Comparison of ENCODE assay signal across 10 cellular contexts in genomic region chr3:38151667-38152265, GRCh38. TPM values are rescaled to one million over a fixed set of nuclear protein-coding genes. Genes with fewer than 3 reads are reported as not detected.
DNase-seq lines count a peak whose midpoint lies in the region; ATAC-seq and TF ChIP-seq lines count a peak whose summit lies in the region.
"Had no signal": no experiment of that assay in that cellular context is flagged by ENCODE, and none has a peak within 500 bp of the region (broad histone marks: within the 10 kb centered on the region; RNA-seq: fewer than 3 reads in every experiment).

No MANE protein-coding gene starts in this region.

- intact Hi-C loops in HCT116 (cut with micrococcal nuclease) = no loop called here

- H3K27ac Mint-ChIP-seq in effector memory CD8-positive, alpha-beta T cell = peak overlapping the region; percentile 91 to 92

- CTCF ChIA-PET in HCT116 (lab: Charles Lee) = interaction anchor here (3.0 kb wide), 1 partner anchor 11 kb away, joined by 10 read pairs; no protein-coding TSS in a partner anchor

- no peak overlapping the region for H2AFZ ChIP-seq in HCT116 (ENCODE audit: low read depth, low read length, poor library complexity, severe bottlenecking)
- H2AFZ ChIP-seq in OCI-LY3 (ENCODE audit: low read depth, low read length) = peak overlapping the region; percentile 44

- DNase-seq in HCT116 (ENCODE audit: low read depth, low spot score) (no peak), KG1 (lab: John Stamatoyannopoulos, UW) (no peak), NCI-H2196 treated with DMSO at 0.1 percent for 48 hours (lab: John Stamatoyannopoulos, UW; ENCODE audit: unreplicated experiment) (no peak)
- peak in 1 of 3 experiments; percentile 12 for DNase-seq in effector memory CD8-positive, alpha-beta T cell
- DNase-seq: activated effector memory CD4-positive, alpha-beta T cell treated with Interleukin-2 at 50 U/mL for 16 hours; kidney glomerular epithelial cell; stimulated activated CD4-positive, alpha-beta T cell treated with anti-CD3 and anti-CD28 coated beads, Interleukin-12 subunit alpha, Interleukin-12 subunit beta, amount 100 ng/mL, for 4 hours had no signal

- TF ChIP-seq CTCF in HCT116 (IDR thresholded peaks at IDR 0.05 in 2 of 3, conservative IDR thresholded peaks at IDR 0.05 in 1 of 3; ENCODE audit: borderline replicate concordance in 1 of 3, insufficient read depth in 1 of 3, low read depth in 2 of 3, low read length in 2 of 3) (no peak), OCI-LY3 (IDR thresholded peaks at IDR 0.05; ENCODE audit: low read depth, low read length) (no peak)

- H4K20me1 ChIP-seq in HCT116 (ENCODE audit: insufficient read depth) (no peaks in the 10 kb centered on the region), OCI-LY3 (ENCODE audit: insufficient read depth, low read length) (no peaks in the 10 kb centered on the region)

- H3K27ac ChIP-seq in HCT116 (ENCODE audit: low read depth, low read length) (no peak overlapping the region), OCI-LY3 (ENCODE audit: low read length) (peak overlapping the region; percentile 27), skin epidermis (peak overlapping the region in 17 of 21 experiments; percentile 8 to 74 (median 41))

- H3K4me1 ChIP-seq in HCT116 (ENCODE audit: control insufficient read depth in 1 of 2, insufficient read depth in 2 of 2, low read length in 2 of 2) (peaks cover 6 to 27% of the 10 kb centered on the region in 2 experiments; a peak in 2 of 4 replicates), OCI-LY3 (ENCODE audit: low read length) (peaks cover 85% of the 10 kb centered on the region)

- POLR2A ChIA-PET in HCT116 (lab: Charles Lee) = interaction anchor here (1.0 to 1.5 kb wide), 2 partner anchors 13 to 15 kb away, joined by 3 read pairs; partner anchors contain the start of genes ACAA1 and OXSR1

- H3K27me3 ChIP-seq in HCT116 (ENCODE audit: insufficient read depth, low read length) (no peaks in the 10 kb centered on the region), OCI-LY3 (ENCODE audit: low read depth, low read length) (no peaks in the 10 kb centered on the region)

- no peaks in the 10 kb centered on the region for H3K27me3 Mint-ChIP-seq in effector memory CD8-positive, alpha-beta T cell

- H3K4me2 ChIP-seq in HCT116 (ENCODE audit: low read length) (peak overlapping the region; percentile 18; the same call in 1 of the 2 replicates), OCI-LY3 (ENCODE audit: low read length) (peak overlapping the region; percentile 25)

- peaks cover 0 to 3% of the 10 kb centered on the region in 2 donors for H3K9me3 Mint-ChIP-seq in effector memory CD8-positive, alpha-beta T cell

- no peak for ATAC-seq in HCT116
- peak; percentile 96 for ATAC-seq in effector memory CD8-positive, alpha-beta T cell (replicated peaks)
- no peak for ATAC-seq in HG02588 (IDR thresholded peaks at IDR 0.05; ENCODE audit: unreplicated experiment)

- TF ChIP-seq POLR2A in HCT116 (IDR thresholded peaks at IDR 0.05; ENCODE audit: borderline replicate concordance, extremely low read depth, insufficient read depth, insufficient read length) = no peak

- no peak overlapping the region for H3K9ac ChIP-seq in HCT116 (ENCODE audit: low read length)
- no peak overlapping the region for H3K9ac ChIP-seq in OCI-LY3 (ENCODE audit: low read length)

- H3K4me1 Mint-ChIP-seq in effector memory CD8-positive, alpha-beta T cell (ENCODE audit: low read depth in 2 of 2) = peaks cover 13 to 19% of the 10 kb centered on the region in 2 donors

- RAD21 ChIA-PET in HCT116 (lab: Charles Lee; ENCODE audit: low non-redundant PET in 1 of 2, low total read pairs in 2 of 2, uncharacterized antibody in 2 of 2, unreplicated experiment in 2 of 2) = no interaction called here

- H3K36me3 ChIP-seq in HCT116 (ENCODE audit: control insufficient read depth in 1 of 2, insufficient read depth in 2 of 2, low read length in 2 of 2) (no peaks in the 10 kb centered on the region), OCI-LY3 (replicated peaks; ENCODE audit: low read depth, low read length) (peaks cover 2% of the 10 kb centered on the region)

- H3K4me3 ChIP-seq in HCT116 (replicated peaks in 1 of 2; ENCODE audit: low read depth in 1 of 2, low read length in 2 of 2) = no peak overlapping the region
- no peak overlapping the region for H3K4me3 ChIP-seq in OCI-LY3 (ENCODE audit: low read length)
- no peak overlapping the region for H3K4me3 ChIP-seq in skin epidermis

- no peaks in the 10 kb centered on the region for H3K9me2 ChIP-seq in HCT116 (ENCODE audit: insufficient read depth)

- H3K79me2 ChIP-seq in HCT116 (ENCODE audit: insufficient read depth, low read length) = no peaks in the 10 kb centered on the region
- H3K79me2 ChIP-seq in OCI-LY3 (ENCODE audit: low read length) = no peaks in the 10 kb centered on the region

- peak overlapping the region; percentile 17 to 58 for H3K4me3 Mint-ChIP-seq in effector memory CD8-positive, alpha-beta T cell

- H3K9me3 ChIP-seq in HCT116 (ENCODE audit: control insufficient read depth in 1 of 2, insufficient read depth in 1 of 2, low read depth in 1 of 2, low read length in 2 of 2) (peaks cover 0 to 6% of the 10 kb centered on the region in 2 experiments; a peak in 1 of 4 replicates), OCI-LY3 (ENCODE audit: insufficient read depth, low read length) (peaks cover 11% of the 10 kb centered on the region; the same call in 1 of the 2 replicates)

- TF ChIP-seq RAD21 in HCT116 (IDR thresholded peaks at IDR 0.05; ENCODE audit: low read depth) = no peak

- H3K36me3 Mint-ChIP-seq in effector memory CD8-positive, alpha-beta T cell (ENCODE audit: insufficient read depth) = peaks cover 4% of the 10 kb centered on the region

- BruUV-seq in HCT116 (replicated peaks; lab: Mats Ljungman, UMichigan) = no TSS peak

TF ChIP-seq in HCT116, 20 proteins besides CTCF, POLR2A, EP300 and RAD21:
- TF ChIP-seq ZNF274 (IDR thresholded peaks at IDR 0.05; ENCODE audit: low read depth, low read length) = no peak
- no peak for TF ChIP-seq MAX (IDR thresholded peaks at IDR 0.05)
- TF ChIP-seq POLR2AphosphoS5 (IDR thresholded peaks at IDR 0.05; ENCODE audit: low read depth, low read length) = no peak
- no peak for TF ChIP-seq REST (IDR thresholded peaks at IDR 0.05; ENCODE audit: low read depth)
- no peak for TF ChIP-seq SIN3A (IDR thresholded peaks at IDR 0.05; ENCODE audit: low read depth)
- TF ChIP-seq TCF7L2 (IDR thresholded peaks at IDR 0.05; ENCODE audit: borderline replicate concordance, extremely low read depth, insufficient read depth, insufficient read length) = no peak
- no peak for TF ChIP-seq JUND (IDR thresholded peaks at IDR 0.05)
- TF ChIP-seq YY1 (IDR thresholded peaks at IDR 0.05; ENCODE audit: extremely low read depth, insufficient replicate concordance, low read depth, low read length) = no peak
- TF ChIP-seq EGR1 (IDR thresholded peaks at IDR 0.05; ENCODE audit: low read depth) = no peak
- TF ChIP-seq ELF1 (IDR thresholded peaks at IDR 0.05; ENCODE audit: borderline replicate concordance, low read depth) = no peak
- TF ChIP-seq ZFX (IDR thresholded peaks at IDR 0.05) = no peak
- no peak for TF ChIP-seq ATF3 (IDR thresholded peaks at IDR 0.05)
- no peak for TF ChIP-seq SP1 (IDR thresholded peaks at IDR 0.05; ENCODE audit: low read depth)
- TF ChIP-seq FOSL1 (IDR thresholded peaks at IDR 0.05; ENCODE audit: low read depth) = no peak
- no peak for TF ChIP-seq CEBPB (IDR thresholded peaks at IDR 0.05; ENCODE audit: low read depth)
- no peak for TF ChIP-seq EZH2phosphoT487 (IDR thresholded peaks at IDR 0.05; ENCODE audit: borderline replicate concordance)

RNA-seq across cellular contexts. Expression of gene MYD88, which starts 13.3 kb away (rescaled TPM):
- total RNA-seq in HCT116 (2021; ENCODE audit: unreplicated experiment) = 14.8 TPM
- polyA plus RNA-seq in HCT116 (2012) = 14.3 and 14.4 TPM in 2 replicates

RNA-seq across cellular contexts. Expression of gene OXSR1, which starts 13.6 kb away (rescaled TPM):
- total RNA-seq in HCT116 (2021; ENCODE audit: unreplicated experiment) = 35.1 TPM
- 16.8 and 18.9 TPM in 2 replicates for polyA plus RNA-seq in HCT116 (2012)

RNA-seq across cellular contexts. Expression of gene ACAA1, which starts 14.8 kb away (rescaled TPM):
- total RNA-seq in HCT116 (2021; ENCODE audit: unreplicated experiment) = 49.0 TPM
- 44.2 and 46.8 TPM in 2 replicates for polyA plus RNA-seq in HCT116 (2012)
